1 cellular context compared by ENCODE assay signal in the genomic region with DNA sequence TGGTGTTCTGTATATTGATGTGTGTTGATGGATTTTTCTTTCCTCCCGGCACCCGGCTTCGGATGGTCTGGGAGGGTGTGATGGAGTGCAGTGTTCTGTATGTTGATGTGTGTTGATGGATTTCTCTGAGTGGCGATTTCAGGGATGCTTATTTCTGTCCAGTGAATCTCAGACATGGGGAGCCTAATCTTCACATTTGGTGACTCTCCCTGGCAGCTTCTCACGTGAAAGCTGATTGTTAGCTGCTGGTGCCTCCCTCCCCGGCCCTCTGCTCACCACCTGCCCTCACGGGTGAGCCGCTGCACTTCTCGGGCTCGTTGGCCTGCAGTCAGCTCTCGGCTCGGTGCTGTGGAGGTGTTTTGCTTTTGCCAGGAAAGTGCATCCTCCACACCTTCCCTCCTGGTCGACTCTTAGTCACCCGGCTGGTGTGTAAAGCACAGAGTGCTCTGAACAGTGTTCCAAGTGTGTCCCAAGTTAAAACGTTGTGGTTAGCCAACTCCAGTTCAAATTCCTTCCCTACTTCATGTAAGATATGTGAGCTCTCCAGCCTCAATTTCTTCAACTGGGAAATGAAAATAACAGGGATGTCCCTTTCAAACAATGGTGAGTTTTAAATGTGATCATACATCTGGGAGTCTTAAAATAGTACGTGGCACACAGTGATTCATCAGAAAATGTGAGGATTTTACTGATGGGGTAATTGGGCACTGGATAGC.
TF ChIP-seq lines count a peak whose summit lies in the region.

No MANE protein-coding gene starts in this region.

TF ChIP-seq in H1, 55 proteins besides CTCF, POLR2A, EP300 and RAD21:
- TF ChIP-seq CHD1 (IDR thresholded peaks at IDR 0.05; ENCODE audit: low read depth, low read length), result no peak
- TF ChIP-seq SP2 (IDR thresholded peaks at IDR 0.05; ENCODE audit: low read length), result no peak
- TF ChIP-seq EGR1 (IDR thresholded peaks at IDR 0.05; ENCODE audit: borderline replicate concordance, low read depth, low read length), result no peak
- TF ChIP-seq BRCA1 (IDR thresholded peaks at IDR 0.05; ENCODE audit: low read depth, low read length), result no peak
- TF ChIP-seq, protein P1, sequence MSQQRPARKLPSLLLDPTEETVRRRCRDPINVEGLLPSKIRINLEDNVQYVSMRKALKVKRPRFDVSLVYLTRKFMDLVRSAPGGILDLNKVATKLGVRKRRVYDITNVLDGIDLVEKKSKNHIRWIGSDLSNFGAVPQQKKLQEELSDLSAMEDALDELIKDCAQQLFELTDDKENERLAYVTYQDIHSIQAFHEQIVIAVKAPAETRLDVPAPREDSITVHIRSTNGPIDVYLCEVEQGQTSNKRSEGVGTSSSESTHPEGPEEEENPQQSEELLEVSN (IDR thresholded peaks at IDR 0.05), result no peak
- TF ChIP-seq KDM5A (IDR thresholded peaks at IDR 0.05; ENCODE audit: low read length), result no peak
- TF ChIP-seq HDAC6 (IDR thresholded peaks at IDR 0.05; ENCODE audit: low read depth, low read length), result no peak
- no peak for TF ChIP-seq FOSL1 (IDR thresholded peaks at IDR 0.05; ENCODE audit: insufficient read depth, low read depth, low read length)
- TF ChIP-seq POLR2AphosphoS5 (IDR thresholded peaks at IDR 0.05; ENCODE audit: low read depth, low read length), result no peak
- TF ChIP-seq NANOG (IDR thresholded peaks at IDR 0.05; ENCODE audit: insufficient read depth, low read depth, low read length, poor library complexity, severe bottlenecking), result no peak
- TF ChIP-seq, protein P2, sequence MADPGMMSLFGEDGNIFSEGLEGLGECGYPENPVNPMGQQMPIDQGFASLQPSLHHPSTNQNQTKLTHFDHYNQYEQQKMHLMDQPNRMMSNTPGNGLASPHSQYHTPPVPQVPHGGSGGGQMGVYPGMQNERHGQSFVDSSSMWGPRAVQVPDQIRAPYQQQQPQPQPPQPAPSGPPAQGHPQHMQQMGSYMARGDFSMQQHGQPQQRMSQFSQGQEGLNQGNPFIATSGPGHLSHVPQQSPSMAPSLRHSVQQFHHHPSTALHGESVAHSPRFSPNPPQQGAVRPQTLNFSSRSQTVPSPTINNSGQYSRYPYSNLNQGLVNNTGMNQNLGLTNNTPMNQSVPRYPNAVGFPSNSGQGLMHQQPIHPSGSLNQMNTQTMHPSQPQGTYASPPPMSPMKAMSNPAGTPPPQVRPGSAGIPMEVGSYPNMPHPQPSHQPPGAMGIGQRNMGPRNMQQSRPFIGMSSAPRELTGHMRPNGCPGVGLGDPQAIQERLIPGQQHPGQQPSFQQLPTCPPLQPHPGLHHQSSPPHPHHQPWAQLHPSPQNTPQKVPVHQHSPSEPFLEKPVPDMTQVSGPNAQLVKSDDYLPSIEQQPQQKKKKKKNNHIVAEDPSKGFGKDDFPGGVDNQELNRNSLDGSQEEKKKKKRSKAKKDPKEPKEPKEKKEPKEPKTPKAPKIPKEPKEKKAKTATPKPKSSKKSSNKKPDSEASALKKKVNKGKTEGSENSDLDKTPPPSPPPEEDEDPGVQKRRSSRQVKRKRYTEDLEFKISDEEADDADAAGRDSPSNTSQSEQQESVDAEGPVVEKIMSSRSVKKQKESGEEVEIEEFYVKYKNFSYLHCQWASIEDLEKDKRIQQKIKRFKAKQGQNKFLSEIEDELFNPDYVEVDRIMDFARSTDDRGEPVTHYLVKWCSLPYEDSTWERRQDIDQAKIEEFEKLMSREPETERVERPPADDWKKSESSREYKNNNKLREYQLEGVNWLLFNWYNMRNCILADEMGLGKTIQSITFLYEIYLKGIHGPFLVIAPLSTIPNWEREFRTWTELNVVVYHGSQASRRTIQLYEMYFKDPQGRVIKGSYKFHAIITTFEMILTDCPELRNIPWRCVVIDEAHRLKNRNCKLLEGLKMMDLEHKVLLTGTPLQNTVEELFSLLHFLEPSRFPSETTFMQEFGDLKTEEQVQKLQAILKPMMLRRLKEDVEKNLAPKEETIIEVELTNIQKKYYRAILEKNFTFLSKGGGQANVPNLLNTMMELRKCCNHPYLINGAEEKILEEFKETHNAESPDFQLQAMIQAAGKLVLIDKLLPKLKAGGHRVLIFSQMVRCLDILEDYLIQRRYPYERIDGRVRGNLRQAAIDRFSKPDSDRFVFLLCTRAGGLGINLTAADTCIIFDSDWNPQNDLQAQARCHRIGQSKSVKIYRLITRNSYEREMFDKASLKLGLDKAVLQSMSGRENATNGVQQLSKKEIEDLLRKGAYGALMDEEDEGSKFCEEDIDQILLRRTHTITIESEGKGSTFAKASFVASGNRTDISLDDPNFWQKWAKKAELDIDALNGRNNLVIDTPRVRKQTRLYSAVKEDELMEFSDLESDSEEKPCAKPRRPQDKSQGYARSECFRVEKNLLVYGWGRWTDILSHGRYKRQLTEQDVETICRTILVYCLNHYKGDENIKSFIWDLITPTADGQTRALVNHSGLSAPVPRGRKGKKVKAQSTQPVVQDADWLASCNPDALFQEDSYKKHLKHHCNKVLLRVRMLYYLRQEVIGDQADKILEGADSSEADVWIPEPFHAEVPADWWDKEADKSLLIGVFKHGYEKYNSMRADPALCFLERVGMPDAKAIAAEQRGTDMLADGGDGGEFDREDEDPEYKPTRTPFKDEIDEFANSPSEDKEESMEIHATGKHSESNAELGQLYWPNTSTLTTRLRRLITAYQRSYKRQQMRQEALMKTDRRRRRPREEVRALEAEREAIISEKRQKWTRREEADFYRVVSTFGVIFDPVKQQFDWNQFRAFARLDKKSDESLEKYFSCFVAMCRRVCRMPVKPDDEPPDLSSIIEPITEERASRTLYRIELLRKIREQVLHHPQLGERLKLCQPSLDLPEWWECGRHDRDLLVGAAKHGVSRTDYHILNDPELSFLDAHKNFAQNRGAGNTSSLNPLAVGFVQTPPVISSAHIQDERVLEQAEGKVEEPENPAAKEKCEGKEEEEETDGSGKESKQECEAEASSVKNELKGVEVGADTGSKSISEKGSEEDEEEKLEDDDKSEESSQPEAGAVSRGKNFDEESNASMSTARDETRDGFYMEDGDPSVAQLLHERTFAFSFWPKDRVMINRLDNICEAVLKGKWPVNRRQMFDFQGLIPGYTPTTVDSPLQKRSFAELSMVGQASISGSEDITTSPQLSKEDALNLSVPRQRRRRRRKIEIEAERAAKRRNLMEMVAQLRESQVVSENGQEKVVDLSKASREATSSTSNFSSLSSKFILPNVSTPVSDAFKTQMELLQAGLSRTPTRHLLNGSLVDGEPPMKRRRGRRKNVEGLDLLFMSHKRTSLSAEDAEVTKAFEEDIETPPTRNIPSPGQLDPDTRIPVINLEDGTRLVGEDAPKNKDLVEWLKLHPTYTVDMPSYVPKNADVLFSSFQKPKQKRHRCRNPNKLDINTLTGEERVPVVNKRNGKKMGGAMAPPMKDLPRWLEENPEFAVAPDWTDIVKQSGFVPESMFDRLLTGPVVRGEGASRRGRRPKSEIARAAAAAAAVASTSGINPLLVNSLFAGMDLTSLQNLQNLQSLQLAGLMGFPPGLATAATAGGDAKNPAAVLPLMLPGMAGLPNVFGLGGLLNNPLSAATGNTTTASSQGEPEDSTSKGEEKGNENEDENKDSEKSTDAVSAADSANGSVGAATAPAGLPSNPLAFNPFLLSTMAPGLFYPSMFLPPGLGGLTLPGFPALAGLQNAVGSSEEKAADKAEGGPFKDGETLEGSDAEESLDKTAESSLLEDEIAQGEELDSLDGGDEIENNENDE (IDR thresholded peaks at IDR 0.05; ENCODE audit: insufficient replicate concordance, low read length), result no peak
- TF ChIP-seq CBX8 (IDR thresholded peaks at IDR 0.05; ENCODE audit: borderline replicate concordance, low read depth, low read length), result no peak
- TF ChIP-seq, protein P3, sequence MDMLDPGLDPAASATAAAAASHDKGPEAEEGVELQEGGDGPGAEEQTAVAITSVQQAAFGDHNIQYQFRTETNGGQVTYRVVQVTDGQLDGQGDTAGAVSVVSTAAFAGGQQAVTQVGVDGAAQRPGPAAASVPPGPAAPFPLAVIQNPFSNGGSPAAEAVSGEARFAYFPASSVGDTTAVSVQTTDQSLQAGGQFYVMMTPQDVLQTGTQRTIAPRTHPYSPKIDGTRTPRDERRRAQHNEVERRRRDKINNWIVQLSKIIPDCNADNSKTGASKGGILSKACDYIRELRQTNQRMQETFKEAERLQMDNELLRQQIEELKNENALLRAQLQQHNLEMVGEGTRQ (IDR thresholded peaks at IDR 0.05; ENCODE audit: low read length), result no peak
- no peak for TF ChIP-seq TAF7 (optimal IDR thresholded peaks at IDR 0.05; ENCODE audit: borderline replicate concordance, low read depth, low read length)
